ENCODE assay signal across 1 cellular context in the genomic region with DNA sequence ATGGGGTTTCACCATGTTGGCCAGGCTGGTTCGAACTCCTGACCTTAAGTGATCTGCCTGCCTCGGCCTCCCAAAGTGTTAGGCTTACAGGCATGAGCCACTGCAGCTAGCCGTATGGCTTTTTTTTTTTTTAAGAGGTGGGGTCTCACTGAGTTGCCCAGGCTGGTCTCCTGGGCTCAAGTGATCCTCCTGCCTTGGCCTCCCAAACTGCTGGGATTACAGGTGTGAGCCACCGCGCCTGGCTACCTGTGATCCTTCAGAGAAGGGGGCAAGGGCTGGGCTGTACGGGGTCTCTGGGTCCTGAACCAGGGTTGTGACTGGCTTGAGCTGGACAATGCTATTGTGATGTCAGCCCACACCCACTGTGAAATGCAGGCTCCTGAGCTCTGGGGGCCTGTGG.
TF ChIP-seq lines count a peak whose summit lies in the region.

A gene with protein sequence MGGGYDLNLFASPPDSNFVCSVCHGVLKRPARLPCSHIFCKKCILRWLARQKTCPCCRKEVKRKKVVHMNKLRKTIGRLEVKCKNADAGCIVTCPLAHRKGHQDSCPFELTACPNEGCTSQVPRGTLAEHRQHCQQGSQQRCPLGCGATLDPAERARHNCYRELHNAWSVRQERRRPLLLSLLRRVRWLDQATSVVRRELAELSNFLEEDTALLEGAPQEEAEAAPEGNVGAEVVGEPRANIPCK (plus strand): TSS at position 397 of the 400 bp plus-strand sequence. CDS start 26 bp downstream, outside the sequence.

TF ChIP-seq in GM12878, 131 proteins besides CTCF, POLR2A, EP300 and RAD21 (continued from another document):
- TF ChIP-seq, protein P1, sequence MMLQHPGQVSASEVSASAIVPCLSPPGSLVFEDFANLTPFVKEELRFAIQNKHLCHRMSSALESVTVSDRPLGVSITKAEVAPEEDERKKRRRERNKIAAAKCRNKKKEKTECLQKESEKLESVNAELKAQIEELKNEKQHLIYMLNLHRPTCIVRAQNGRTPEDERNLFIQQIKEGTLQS (IDR thresholded peaks at IDR 0.05; ENCODE audit: borderline replicate concordance, extremely low read depth, low read depth, low read length): no peak
- TF ChIP-seq ZNF217 (IDR thresholded peaks at IDR 0.05) (no peak), NFYA (IDR thresholded peaks at IDR 0.05; ENCODE audit: borderline replicate concordance, low read depth, low read length) (no peak), BACH1 (IDR thresholded peaks at IDR 0.05; ENCODE audit: borderline replicate concordance) (no peak), YY1 (IDR thresholded peaks at IDR 0.05; ENCODE audit: low read depth, low read length) (no peak), RCOR1 (conservative IDR thresholded peaks at IDR 0.05; ENCODE audit: low read depth, low read length) (no peak), HDAC6 (IDR thresholded peaks at IDR 0.05; ENCODE audit: unreplicated experiment) (no peak), KDM1A (IDR thresholded peaks at IDR 0.05; ENCODE audit: borderline replicate concordance) (no peak), POLR2AphosphoS5 (IDR thresholded peaks at IDR 0.05; ENCODE audit: low read length) (no peak; the same call in 1 of the 2 replicates), RUNX3 (IDR thresholded peaks at IDR 0.05; ENCODE audit: low read length) (no peak)
- TF ChIP-seq, protein P2, sequence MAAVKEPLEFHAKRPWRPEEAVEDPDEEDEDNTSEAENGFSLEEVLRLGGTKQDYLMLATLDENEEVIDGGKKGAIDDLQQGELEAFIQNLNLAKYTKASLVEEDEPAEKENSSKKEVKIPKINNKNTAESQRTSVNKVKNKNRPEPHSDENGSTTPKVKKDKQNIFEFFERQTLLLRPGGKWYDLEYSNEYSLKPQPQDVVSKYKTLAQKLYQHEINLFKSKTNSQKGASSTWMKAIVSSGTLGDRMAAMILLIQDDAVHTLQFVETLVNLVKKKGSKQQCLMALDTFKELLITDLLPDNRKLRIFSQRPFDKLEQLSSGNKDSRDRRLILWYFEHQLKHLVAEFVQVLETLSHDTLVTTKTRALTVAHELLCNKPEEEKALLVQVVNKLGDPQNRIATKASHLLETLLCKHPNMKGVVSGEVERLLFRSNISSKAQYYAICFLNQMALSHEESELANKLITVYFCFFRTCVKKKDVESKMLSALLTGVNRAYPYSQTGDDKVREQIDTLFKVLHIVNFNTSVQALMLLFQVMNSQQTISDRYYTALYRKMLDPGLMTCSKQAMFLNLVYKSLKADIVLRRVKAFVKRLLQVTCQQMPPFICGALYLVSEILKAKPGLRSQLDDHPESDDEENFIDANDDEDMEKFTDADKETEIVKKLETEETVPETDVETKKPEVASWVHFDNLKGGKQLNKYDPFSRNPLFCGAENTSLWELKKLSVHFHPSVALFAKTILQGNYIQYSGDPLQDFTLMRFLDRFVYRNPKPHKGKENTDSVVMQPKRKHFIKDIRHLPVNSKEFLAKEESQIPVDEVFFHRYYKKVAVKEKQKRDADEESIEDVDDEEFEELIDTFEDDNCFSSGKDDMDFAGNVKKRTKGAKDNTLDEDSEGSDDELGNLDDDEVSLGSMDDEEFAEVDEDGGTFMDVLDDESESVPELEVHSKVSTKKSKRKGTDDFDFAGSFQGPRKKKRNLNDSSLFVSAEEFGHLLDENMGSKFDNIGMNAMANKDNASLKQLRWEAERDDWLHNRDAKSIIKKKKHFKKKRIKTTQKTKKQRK (IDR thresholded peaks at IDR 0.05; ENCODE audit: low read depth, low read length): no peak
- TF ChIP-seq, protein P3, sequence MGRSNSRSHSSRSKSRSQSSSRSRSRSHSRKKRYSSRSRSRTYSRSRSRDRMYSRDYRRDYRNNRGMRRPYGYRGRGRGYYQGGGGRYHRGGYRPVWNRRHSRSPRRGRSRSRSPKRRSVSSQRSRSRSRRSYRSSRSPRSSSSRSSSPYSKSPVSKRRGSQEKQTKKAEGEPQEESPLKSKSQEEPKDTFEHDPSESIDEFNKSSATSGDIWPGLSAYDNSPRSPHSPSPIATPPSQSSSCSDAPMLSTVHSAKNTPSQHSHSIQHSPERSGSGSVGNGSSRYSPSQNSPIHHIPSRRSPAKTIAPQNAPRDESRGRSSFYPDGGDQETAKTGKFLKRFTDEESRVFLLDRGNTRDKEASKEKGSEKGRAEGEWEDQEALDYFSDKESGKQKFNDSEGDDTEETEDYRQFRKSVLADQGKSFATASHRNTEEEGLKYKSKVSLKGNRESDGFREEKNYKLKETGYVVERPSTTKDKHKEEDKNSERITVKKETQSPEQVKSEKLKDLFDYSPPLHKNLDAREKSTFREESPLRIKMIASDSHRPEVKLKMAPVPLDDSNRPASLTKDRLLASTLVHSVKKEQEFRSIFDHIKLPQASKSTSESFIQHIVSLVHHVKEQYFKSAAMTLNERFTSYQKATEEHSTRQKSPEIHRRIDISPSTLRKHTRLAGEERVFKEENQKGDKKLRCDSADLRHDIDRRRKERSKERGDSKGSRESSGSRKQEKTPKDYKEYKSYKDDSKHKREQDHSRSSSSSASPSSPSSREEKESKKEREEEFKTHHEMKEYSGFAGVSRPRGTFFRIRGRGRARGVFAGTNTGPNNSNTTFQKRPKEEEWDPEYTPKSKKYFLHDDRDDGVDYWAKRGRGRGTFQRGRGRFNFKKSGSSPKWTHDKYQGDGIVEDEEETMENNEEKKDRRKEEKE (IDR thresholded peaks at IDR 0.05): no peak
- TF ChIP-seq, protein P4, sequence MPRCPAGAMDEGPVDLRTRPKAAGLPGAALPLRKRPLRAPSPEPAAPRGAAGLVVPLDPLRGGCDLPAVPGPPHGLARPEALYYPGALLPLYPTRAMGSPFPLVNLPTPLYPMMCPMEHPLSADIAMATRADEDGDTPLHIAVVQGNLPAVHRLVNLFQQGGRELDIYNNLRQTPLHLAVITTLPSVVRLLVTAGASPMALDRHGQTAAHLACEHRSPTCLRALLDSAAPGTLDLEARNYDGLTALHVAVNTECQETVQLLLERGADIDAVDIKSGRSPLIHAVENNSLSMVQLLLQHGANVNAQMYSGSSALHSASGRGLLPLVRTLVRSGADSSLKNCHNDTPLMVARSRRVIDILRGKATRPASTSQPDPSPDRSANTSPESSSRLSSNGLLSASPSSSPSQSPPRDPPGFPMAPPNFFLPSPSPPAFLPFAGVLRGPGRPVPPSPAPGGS (IDR thresholded peaks at IDR 0.05; ENCODE audit: borderline replicate concordance, insufficient read depth, low read depth, low read length, poor library complexity, severe bottlenecking): no peak
- TF ChIP-seq, protein P5, sequence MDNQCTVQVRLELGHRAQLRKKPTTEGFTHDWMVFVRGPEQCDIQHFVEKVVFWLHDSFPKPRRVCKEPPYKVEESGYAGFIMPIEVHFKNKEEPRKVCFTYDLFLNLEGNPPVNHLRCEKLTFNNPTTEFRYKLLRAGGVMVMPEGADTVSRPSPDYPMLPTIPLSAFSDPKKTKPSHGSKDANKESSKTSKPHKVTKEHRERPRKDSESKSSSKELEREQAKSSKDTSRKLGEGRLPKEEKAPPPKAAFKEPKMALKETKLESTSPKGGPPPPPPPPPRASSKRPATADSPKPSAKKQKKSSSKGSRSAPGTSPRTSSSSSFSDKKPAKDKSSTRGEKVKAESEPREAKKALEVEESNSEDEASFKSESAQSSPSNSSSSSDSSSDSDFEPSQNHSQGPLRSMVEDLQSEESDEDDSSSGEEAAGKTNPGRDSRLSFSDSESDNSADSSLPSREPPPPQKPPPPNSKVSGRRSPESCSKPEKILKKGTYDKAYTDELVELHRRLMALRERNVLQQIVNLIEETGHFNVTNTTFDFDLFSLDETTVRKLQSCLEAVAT (IDR thresholded peaks at IDR 0.05): no peak
